In genomic region chr14:32709072-32709471, GRCh38 we compare ENCODE assay signal across 11 cellular contexts.
A peak's percentile ranks its signal among the peaks of the same experiment; 100 is the strongest.
DNase-seq lines count a peak whose midpoint lies in the region; ATAC-seq and TF ChIP-seq lines count a peak whose summit lies in the region.
"Had no signal": no experiment of that assay in that cellular context is flagged by ENCODE, and none has a peak within 500 bp of the region (broad histone marks: within the 10 kb centered on the region; RNA-seq: fewer than 3 reads in every experiment).

No MANE protein-coding gene starts in this region.

- TF ChIP-seq POLR2A in gastroesophageal sphincter (IDR thresholded peaks at IDR 0.05): no peak
- no peak for TF ChIP-seq POLR2A in prostate gland (IDR thresholded peaks at IDR 0.05)

- H3K4me3 Mint-ChIP-seq in activated CD8-positive, alpha-beta T cell treated with anti-CD3 and anti-CD28 coated beads for 36 hours: no peak overlapping the region
- H3K4me3 Mint-ChIP-seq: activated T-helper 1 cell treated with anti-CD3 and anti-CD28 coated beads, Interleukin-12 subunit alpha, Interleukin-12 subunit beta, Interleukin-2, Interleukin-4 antibody, amounts not matched to agents 30 ng/mL and 10 ng/mL and 1 ng/mL, durations not matched to agents 14 hours and 24 hours and 36 hours; CD4-positive, alpha-beta T cell had no signal

- no peaks in the 10 kb centered on the region for H3K4me1 Mint-ChIP-seq in activated CD8-positive, alpha-beta T cell treated with anti-CD3 and anti-CD28 coated beads for 36 hours (ENCODE audit: low read depth)

- no peaks in the 10 kb centered on the region for H3K9me3 ChIP-seq in gastroesophageal sphincter
- H3K9me3 ChIP-seq in prostate gland: no peaks in the 10 kb centered on the region

- no peaks in the 10 kb centered on the region for H3K27me3 Mint-ChIP-seq in activated CD8-positive, alpha-beta T cell treated with anti-CD3 and anti-CD28 coated beads for 36 hours
- H3K27me3 Mint-ChIP-seq: CD4-positive, alpha-beta T cell had no signal

- no peaks in the 10 kb centered on the region for H3K36me3 ChIP-seq in gastroesophageal sphincter
- no peaks in the 10 kb centered on the region for H3K36me3 ChIP-seq in prostate gland

- no peak for TF ChIP-seq EP300 in gastroesophageal sphincter (IDR thresholded peaks at IDR 0.05)

- CTCF ChIA-PET in activated CD8-positive, alpha-beta T cell treated with anti-CD3 and anti-CD28 coated beads for 36 hours (lab: Charles Lee): interaction anchor here (1.2 kb wide), 1 partner anchor 1084 kb away, joined by 3 read pairs; no protein-coding TSS in a partner anchor

- DNase-seq in AG08396 (ENCODE audit: low spot score): peak; percentile 58
- peak; percentile 61 for DNase-seq in amniotic stem cell (lab: John Stamatoyannopoulos, UW)
- DNase-seq in prostate gland (ENCODE audit: low spot score): peak; percentile 6
- DNase-seq in hepatic stellate cell (ENCODE audit: low spot score): no peak
- DNase-seq in posterior vena cava (ENCODE audit: low spot score): no peak
- DNase-seq in activated CD8-positive, alpha-beta T cell treated with anti-CD3 and anti-CD28 coated beads for 36 hours: no peak
- DNase-seq: CD4-positive, alpha-beta T cell; NCI-H146 had no signal

- H3K27ac Mint-ChIP-seq in activated CD8-positive, alpha-beta T cell treated with anti-CD3 and anti-CD28 coated beads for 36 hours: no peak overlapping the region
- H3K27ac Mint-ChIP-seq: activated T-helper 1 cell treated with anti-CD3 and anti-CD28 coated beads, Interleukin-12 subunit alpha, Interleukin-12 subunit beta, Interleukin-2, Interleukin-4 antibody, amounts not matched to agents 30 ng/mL and 10 ng/mL and 1 ng/mL, durations not matched to agents 14 hours and 24 hours and 36 hours; CD4-positive, alpha-beta T cell had no signal

- TF ChIP-seq CTCF in gastroesophageal sphincter (IDR thresholded peaks at IDR 0.05): no peak
- no peak for TF ChIP-seq CTCF in prostate gland (IDR thresholded peaks at IDR 0.05)
- no peak for TF ChIP-seq CTCF in activated CD8-positive, alpha-beta T cell treated with anti-CD3 and anti-CD28 coated beads for 36 hours (IDR thresholded peaks at IDR 0.05)

- no peaks in the 10 kb centered on the region for H3K27me3 ChIP-seq in gastroesophageal sphincter
- no peaks in the 10 kb centered on the region for H3K27me3 ChIP-seq in prostate gland (replicated peaks; ENCODE audit: insufficient read depth)

- H3K4me3 ChIP-seq in gastroesophageal sphincter: no peak overlapping the region
- no peak overlapping the region for H3K4me3 ChIP-seq in prostate gland

- intact Hi-C loops in prostate gland (cut with DNase I): loop anchor here (10.0 kb wide), 1 partner anchor 134 kb away; no protein-coding TSS in a partner anchor
- intact Hi-C loops in posterior vena cava (cut with DNase I): no loop called here
- intact Hi-C loops in activated CD8-positive, alpha-beta T cell treated with anti-CD3 and anti-CD28 coated beads for 36 hours (cut with micrococcal nuclease): no loop called here

- no peaks in the 10 kb centered on the region for H3K36me3 Mint-ChIP-seq in activated CD8-positive, alpha-beta T cell treated with anti-CD3 and anti-CD28 coated beads for 36 hours (ENCODE audit: low read depth)

- POLR2A ChIA-PET in activated CD8-positive, alpha-beta T cell treated with anti-CD3 and anti-CD28 coated beads for 36 hours (lab: Charles Lee): no interaction called here

- H3K4me1 ChIP-seq in gastroesophageal sphincter (peaks cover 13 to 64% (median 18%) of the 10 kb centered on the region in 3 donors), prostate gland (replicated peaks) (no peaks in the 10 kb centered on the region)

- ATAC-seq in gastroesophageal sphincter: peak; percentile 65
- no peak for ATAC-seq in activated CD8-positive, alpha-beta T cell treated with anti-CD3 and anti-CD28 coated beads for 36 hours
- no peak for ATAC-seq in HG02840 (IDR thresholded peaks at IDR 0.05; ENCODE audit: low FRiP score, unreplicated experiment)

- 10 to 14% methylated on average over 3 of the region's 3 CpGs for WGBS in gastroesophageal sphincter (ENCODE audit: low coverage in 1 of 2), 2 donors
- 33% methylated on average over 3 of the region's 3 CpGs for WGBS in prostate gland

- no peaks in the 10 kb centered on the region for H3K9me3 Mint-ChIP-seq in activated CD8-positive, alpha-beta T cell treated with anti-CD3 and anti-CD28 coated beads for 36 hours
- H3K9me3 Mint-ChIP-seq: activated T-helper 1 cell treated with anti-CD3 and anti-CD28 coated beads, Interleukin-12 subunit alpha, Interleukin-12 subunit beta, Interleukin-2, Interleukin-4 antibody, amounts not matched to agents 30 ng/mL and 10 ng/mL and 1 ng/mL, durations not matched to agents 14 hours and 24 hours and 36 hours; CD4-positive, alpha-beta T cell had no signal

- H3K27ac ChIP-seq in gastroesophageal sphincter (peak overlapping the region; percentile 77 to 86 (median 83)), prostate gland (no peak overlapping the region)

Comparison
In these comparisons a context has a peak if more than half of its experiments do, and no peak if none do; other contexts are left out.
1. DNase-seq: peak in AG08396 (single experiment), amniotic stem cell (single experiment) and prostate gland (single experiment); none in hepatic stellate cell (single experiment), posterior vena cava (single experiment) and activated CD8-positive, alpha-beta T cell treated with anti-CD3 and anti-CD28 coated beads for 36 hours (single experiment).
2. H3K27ac ChIP-seq: peak in gastroesophageal sphincter (4 of 4); none in prostate gland (0 of 2).